In genomic region chr7:44754802-44755697, GRCh38 we compare ENCODE assay signal across 13 cellular contexts. TPM values are rescaled to one million over a fixed set of nuclear protein-coding genes. Genes with fewer than 3 reads are reported as not detected.
A peak's percentile ranks its signal among the peaks of the same experiment; 100 is the strongest.
DNase-seq lines count a peak whose midpoint lies in the region; ATAC-seq, FAIRE-seq and TF ChIP-seq lines count a peak whose summit lies in the region.
"Had no signal": no experiment of that assay in that cellular context is flagged by ENCODE, and none has a peak within 500 bp of the region (broad histone marks: within the 10 kb centered on the region; RNA-seq: fewer than 3 reads in every experiment).

No MANE protein-coding gene starts in this region.

- no peak for TF ChIP-seq EP300 in H1 (IDR thresholded peaks at IDR 0.05; ENCODE audit: borderline replicate concordance in 1 of 2, low read depth in 2 of 2, low read length in 2 of 2)

- peaks cover 3 to 20% (median 4%) of the 10 kb centered on the region in 4 experiments; a peak in 4 of 8 replicates for H3K36me3 ChIP-seq in H1 (ENCODE audit: control insufficient read depth in 2 of 4, insufficient read depth in 4 of 4, low read length in 3 of 4)
- peaks cover 25% of the 10 kb centered on the region for H3K36me3 ChIP-seq in skeletal muscle satellite cell (ENCODE audit: insufficient read depth, low read length)

- peaks cover 25% of the 10 kb centered on the region for H3K4me1 Mint-ChIP-seq in T-helper 1 cell treated with Interleukin-12 subunit alpha and Interleukin-12 subunit beta and Interleukin-4 antibody, amounts not matched to agents 30 μg/mL and 1 μg/mL, for 36 hours (ENCODE audit: low read depth)
- peaks cover 14% of the 10 kb centered on the region in 2 experiments for H3K4me1 Mint-ChIP-seq in H9
- H3K4me1 Mint-ChIP-seq in glutamatergic neuron (ENCODE audit: low read depth, unreplicated experiment) = peaks cover 21% of the 10 kb centered on the region

- H3K27ac ChIP-seq in H9 (ENCODE audit: insufficient read length, low read depth, low read length) (no peak overlapping the region), H1 (ENCODE audit: low read depth, low read length) (peak overlapping the region; percentile 45; the same call in 1 of the 2 replicates)

- no peak overlapping the region for H2BK12ac ChIP-seq in H9 (ENCODE audit: insufficient read length, low read depth, low read length)
- 0 out of 2 replicates have a peak overlapping the region, but pooled peaks have one; percentile 17 for H2BK12ac ChIP-seq in H1 (ENCODE audit: low read depth, low read length)

- no peak overlapping the region for H3K14ac ChIP-seq in H9 (ENCODE audit: insufficient read depth, low read length)
- H3K14ac ChIP-seq in H1 (ENCODE audit: insufficient read length) = no peak overlapping the region

- peaks cover 1% of the 10 kb centered on the region for H3K79me1 ChIP-seq in H9 (ENCODE audit: insufficient read depth, low read depth, low read length, poor library complexity, severe bottlenecking)
- H3K79me1 ChIP-seq in H1 (ENCODE audit: low read depth, low read length) = peaks cover 4% of the 10 kb centered on the region

- TF ChIP-seq CTCF in H9 (conservative IDR thresholded peaks at IDR 0.05) = no peak
- no peak for TF ChIP-seq CTCF in H1 (IDR thresholded peaks at IDR 0.05; ENCODE audit: control extremely low read depth in 1 of 3, insufficient read depth in 1 of 3, low read depth in 1 of 3, low read length in 3 of 3)
- no peak for TF ChIP-seq CTCF in glutamatergic neuron (IDR thresholded peaks at IDR 0.05; ENCODE audit: partially characterized antibody, unreplicated experiment)

- H3K79me2 ChIP-seq in H9 (ENCODE audit: insufficient read depth, low read length) (peaks cover under 1% of the 10 kb centered on the region; the same call in 1 of the 2 replicates), H1 (ENCODE audit: control insufficient read depth in 1 of 2, insufficient read depth in 2 of 2, low read length in 2 of 2) (peaks cover 0 to 51% of the 10 kb centered on the region in 2 experiments; a peak in 2 of 4 replicates)

- H2AK5ac ChIP-seq in H9 (ENCODE audit: insufficient read length, low read length) = no peak overlapping the region
- no peak overlapping the region for H2AK5ac ChIP-seq in H1 (ENCODE audit: low read depth, low read length)

- ATAC-seq in HG03469 (IDR thresholded peaks at IDR 0.05; ENCODE audit: unreplicated experiment) (no peak), GM19395 (IDR thresholded peaks at IDR 0.05; ENCODE audit: unreplicated experiment) (no peak)

- POLR2A ChIA-PET in H1 (lab: Charles Lee; ENCODE audit: partially characterized antibody) = interaction anchor here (1.0 to 2.7 kb wide), 3 partner anchors 12 to 148 kb away, joined by 3 to 12 read pairs (median 3); partner anchors contain the start of gene OGDH

- H3K4ac ChIP-seq in H9 (ENCODE audit: low read depth, low read length) (no peak overlapping the region), H1 (replicated peaks; ENCODE audit: insufficient read length, low read depth, low read length) (no peak overlapping the region)

- H2BK15ac ChIP-seq in H9 (ENCODE audit: low read depth, low read length) = no peak overlapping the region
- no peak overlapping the region for H2BK15ac ChIP-seq in H1 (ENCODE audit: low read length)

- H3K4me3 ChIP-seq in H1 (ENCODE audit: extremely low read depth in 1 of 4, insufficient read depth in 2 of 4, low read depth in 3 of 4, low read length in 4 of 4) = no peak overlapping the region
- no peak overlapping the region for H3K4me3 ChIP-seq in skeletal muscle satellite cell (ENCODE audit: low read length)
- H3K4me3 ChIP-seq: lung had no signal

- no peak for FAIRE-seq in H1 (lab: Jason Lieb, UNC)
- FAIRE-seq: A204.1 had no signal

- H4K91ac ChIP-seq in H9 (ENCODE audit: insufficient read length, low read depth, low read length) (no peak overlapping the region), H1 (replicated peaks; ENCODE audit: insufficient read length, low read length) (peak overlapping the region; percentile 28)

- H4K8ac ChIP-seq in H9 (replicated peaks; ENCODE audit: insufficient read length, low read depth, low read length) (no peak overlapping the region), H1 (ENCODE audit: extremely low read depth, insufficient read depth, low read length) (peak overlapping the region; percentile 60; the same call in 1 of the 2 replicates)

- H3K27me3 ChIP-seq in H9 (ENCODE audit: insufficient read depth, low read length) (no peaks in the 10 kb centered on the region), H1 (replicated peaks in 1 of 4; ENCODE audit: control insufficient read depth in 3 of 4, extremely low read depth in 1 of 4, insufficient read depth in 3 of 4, low read length in 3 of 4) (no peaks in the 10 kb centered on the region; a peak in 1 of 7 replicates), skeletal muscle satellite cell (ENCODE audit: control insufficient read depth, insufficient read depth, low read length) (no peaks in the 10 kb centered on the region)

- no peaks in the 10 kb centered on the region for H3K9me3 ChIP-seq in H9 (ENCODE audit: control insufficient read depth, low read depth, low read length)
- no peaks in the 10 kb centered on the region for H3K9me3 ChIP-seq in H1 (ENCODE audit: insufficient read depth in 2 of 2, low read depth in 1 of 2, low read length in 1 of 2)
- no peaks in the 10 kb centered on the region for H3K9me3 ChIP-seq in skeletal muscle satellite cell (replicated peaks; ENCODE audit: low read length)

- H3T11ph ChIP-seq in H9 (ENCODE audit: low read length) = no peak overlapping the region

- H2BK120ac ChIP-seq in H9 (ENCODE audit: low read depth, low read length, poor library complexity, severe bottlenecking) (no peak overlapping the region), H1 (replicated peaks; ENCODE audit: low read depth, low read length) (no peak overlapping the region)

- H3K4me2 ChIP-seq in H9 (ENCODE audit: insufficient read depth, insufficient read length, low read length) (no peak overlapping the region), H1 (ENCODE audit: insufficient read depth in 1 of 2, low read depth in 2 of 2, low read length in 2 of 2) (no peak overlapping the region), skeletal muscle satellite cell (ENCODE audit: low read length) (no peak overlapping the region)

- no peak for TF ChIP-seq POLR2A in H1 (IDR thresholded peaks at IDR 0.05; ENCODE audit: control extremely low read depth in 1 of 2, low read depth in 2 of 2, low read length in 2 of 2)

- TF ChIP-seq RAD21 in H1 (IDR thresholded peaks at IDR 0.05 in 1 of 2, conservative IDR thresholded peaks at IDR 0.05 in 1 of 2; ENCODE audit: low read depth in 2 of 2, low read length in 2 of 2) = no peak

- H3K23me2 ChIP-seq in H9 (ENCODE audit: insufficient read length, low read depth, low read length, poor library complexity, severe bottlenecking) (no peaks in the 10 kb centered on the region), H1 (ENCODE audit: low read depth, low read length) (no peaks in the 10 kb centered on the region)

- H3K4me3 Mint-ChIP-seq in T-helper 1 cell treated with Interleukin-12 subunit alpha and Interleukin-12 subunit beta and Interleukin-4 antibody, amounts not matched to agents 30 μg/mL and 1 μg/mL, for 36 hours = no peak overlapping the region
- H3K4me3 Mint-ChIP-seq in H9 (no peak overlapping the region), glutamatergic neuron (ENCODE audit: unreplicated experiment) (no peak overlapping the region)

- H3K27me3 Mint-ChIP-seq in T-helper 1 cell treated with Interleukin-12 subunit alpha and Interleukin-12 subunit beta and Interleukin-4 antibody, amounts not matched to agents 30 μg/mL and 1 μg/mL, for 36 hours (ENCODE audit: low read depth) = no peaks in the 10 kb centered on the region
- H3K27me3 Mint-ChIP-seq in H9 (ENCODE audit: low read depth) (no peaks in the 10 kb centered on the region), glutamatergic neuron (ENCODE audit: unreplicated experiment) (peaks cover 4% of the 10 kb centered on the region)

- no peak overlapping the region for H2BK20ac ChIP-seq in H9 (ENCODE audit: low read depth, low read length, poor library complexity, severe bottlenecking)
- H2BK20ac ChIP-seq in H1 (ENCODE audit: low read length) = no peak overlapping the region

- H3K18ac ChIP-seq in H9 (ENCODE audit: insufficient read length, low read depth, low read length) (no peak overlapping the region), H1 (ENCODE audit: extremely low read depth, low read length) (peak overlapping the region; percentile 10; the same call in 1 of the 2 replicates)

- H2AFZ ChIP-seq in H9 (ENCODE audit: low read length) (no peak overlapping the region), H1 (ENCODE audit: low read length) (no peak overlapping the region)

- H3K56ac ChIP-seq in H9 (ENCODE audit: insufficient read length, low read depth, low read length) (no peak overlapping the region), H1 (replicated peaks; ENCODE audit: insufficient read length, low read depth, low read length) (no peak overlapping the region)

- no peaks in the 10 kb centered on the region for H4K20me1 ChIP-seq in H9 (ENCODE audit: control insufficient read depth, insufficient read depth, insufficient read length)
- H4K20me1 ChIP-seq in H1 (replicated peaks in 1 of 2; ENCODE audit: control insufficient read depth in 1 of 2, insufficient read depth in 2 of 2, low read length in 2 of 2) = peaks cover 16 to 24% of the 10 kb centered on the region in 2 experiments

- no CpG with 5 or more reads among the region's 11 CpGs for WGBS in H9 (ENCODE audit: extremely low coverage, insufficient read length, low lambda C conversion rate)
- WGBS in H1 (ENCODE audit: extremely low coverage in 1 of 2, insufficient coverage in 1 of 2, insufficient read length in 1 of 2, insufficient replicate concordance in 2 of 2, low coverage in 1 of 2, low lambda C conversion rate in 2 of 2, missing lambda C conversion rate in 1 of 2), 2 experiments = 91% methylated on average over 11 of the region's 11 CpGs; no CpG with 5 or more reads in 1 of the 2 experiments

- H3K23ac ChIP-seq in H9 (ENCODE audit: insufficient read length, low read depth, low read length) = no peak overlapping the region
- H3K23ac ChIP-seq in H1 (ENCODE audit: insufficient read length) = no peak overlapping the region

- peaks cover 18% of the 10 kb centered on the region for H3K36me3 Mint-ChIP-seq in T-helper 1 cell treated with Interleukin-12 subunit alpha and Interleukin-12 subunit beta and Interleukin-4 antibody, amounts not matched to agents 30 μg/mL and 1 μg/mL, for 36 hours (ENCODE audit: low read depth)
- H3K36me3 Mint-ChIP-seq in H9 (ENCODE audit: insufficient read depth in 1 of 3, low read depth in 3 of 3) (peaks cover 9 to 31% (median 27%) of the 10 kb centered on the region in 3 experiments; a peak in 6 of 7 replicates), glutamatergic neuron (ENCODE audit: unreplicated experiment) (peaks cover 6% of the 10 kb centered on the region)

- H4K5ac ChIP-seq in H9 (ENCODE audit: insufficient read length, low read depth, low read length) (no peak overlapping the region), H1 (ENCODE audit: insufficient read length, low read depth, low read length) (no peak overlapping the region)

- H3K4me1 ChIP-seq in H9 (ENCODE audit: insufficient read depth, low read length) (no peaks in the 10 kb centered on the region; the same call in 1 of the 2 replicates), H1 (replicated peaks in 1 of 4; ENCODE audit: control insufficient read depth in 3 of 4, insufficient read depth in 4 of 4, low read length in 3 of 4) (peaks cover 0 to 13% (median 5%) of the 10 kb centered on the region in 4 experiments; a peak in 5 of 7 replicates), skeletal muscle satellite cell (ENCODE audit: control insufficient read depth, insufficient read depth, low read length) (peaks cover 13% of the 10 kb centered on the region)

- CTCF ChIA-PET in H1 (lab: Charles Lee; ENCODE audit: partially characterized antibody) = no interaction called here

- H2BK5ac ChIP-seq in H9 (ENCODE audit: insufficient read length, low read length) = no peak overlapping the region
- H2BK5ac ChIP-seq in H1 (ENCODE audit: low read depth, low read length) = peak overlapping the region; percentile 76

- H3K9ac ChIP-seq in H9 (ENCODE audit: extremely low read depth, insufficient read length, low read length) (no peak overlapping the region), H1 (replicated peaks in 1 of 4; ENCODE audit: extremely low read depth in 1 of 4, low read depth in 3 of 4, low read length in 3 of 4) (no peak overlapping the region), skeletal muscle satellite cell (ENCODE audit: low read depth, low read length) (peak overlapping the region; percentile 4)

- peak overlapping the region; percentile 70 for H3K27ac Mint-ChIP-seq in T-helper 1 cell treated with Interleukin-12 subunit alpha and Interleukin-12 subunit beta and Interleukin-4 antibody, amounts not matched to agents 30 μg/mL and 1 μg/mL, for 36 hours
- peak overlapping the region in 2 of 3 experiments; percentile 63 to 91; a peak in 3 of 7 replicates for H3K27ac Mint-ChIP-seq in H9
- H3K27ac Mint-ChIP-seq in glutamatergic neuron (ENCODE audit: unreplicated experiment) = no peak overlapping the region

- no peaks in the 10 kb centered on the region for H3K9me3 Mint-ChIP-seq in T-helper 1 cell treated with Interleukin-12 subunit alpha and Interleukin-12 subunit beta and Interleukin-4 antibody, amounts not matched to agents 30 μg/mL and 1 μg/mL, for 36 hours
- H3K9me3 Mint-ChIP-seq in H9 (no peaks in the 10 kb centered on the region), glutamatergic neuron (ENCODE audit: unreplicated experiment) (peaks cover 3% of the 10 kb centered on the region)

- no peak for DNase-seq in T-helper 1 cell
- DNase-seq in H9 = no peak
- no peak for DNase-seq in H1 (ENCODE audit: low read depth in 1 of 2, low spot score in 2 of 2)
- no peak for DNase-seq in glutamatergic neuron
- DNase-seq: activated CD8-positive, alpha-beta memory T cell treated with anti-CD3 and anti-CD28 coated beads, Interleukin-2, amount 50 U/mL, for 48 hours; foreskin melanocyte; SW 1271 had no signal

RNA-seq across cellular contexts. Expression of gene ZMIZ2, which starts 6.4 kb away (rescaled TPM):
- total RNA-seq in H9 (2021) (71.8 and 72.9 TPM in 2 replicates), glutamatergic neuron (ENCODE audit: unreplicated experiment) (291 TPM)
- total RNA-seq in H1 (2021; fragmentation: NEBNext Ultra II Directional; extraction: Animal tissue kit (Norgen Biotek cat#: 25700)) = 66.4 and 72.2 TPM in 2 replicates
- 24.4 and 41.4 TPM in 2 replicates for polyA plus RNA-seq in H1 (2011; rRNA removed)
- polyA plus RNA-seq in H1 (2011; cell fraction: cytosol; rRNA removed) = 18.6 TPM
- polyA plus RNA-seq in H1 (2011; cell fraction: nucleus; rRNA removed) = 219 TPM
- 62.1 to 76.2 TPM (median 70.8 TPM) in 4 replicates for polyA plus RNA-seq in H1 (2012, experiment 1 of 2)
- 43.3 TPM for polyA plus RNA-seq in H1 (2012, experiment 2 of 2)
- 46.2 TPM for polyA plus RNA-seq in H1 (2013, experiment 1 of 2)
- 40.9 TPM for polyA plus RNA-seq in H1 (2013, experiment 2 of 2)
- polyA minus RNA-seq in H1 (2011; rRNA and poly(A)+ RNA removed) = 23.8 and 29.9 TPM in 2 replicates
- polyA minus RNA-seq in H1 (2011; cell fraction: cytosol; rRNA and poly(A)+ RNA removed) = 23.3 TPM
- 65.8 TPM for polyA minus RNA-seq in H1 (2011; cell fraction: nucleus; rRNA and poly(A)+ RNA removed)
- 11.8 and 12.7 TPM in 2 replicates for total RNA-seq in skeletal muscle satellite cell (2012; rRNA removed)

RNA-seq across cellular contexts. Expression of gene PPIA, which starts 41.4 kb away (rescaled TPM):
- total RNA-seq in H9 (2021) (2,409 and 2,440 TPM in 2 replicates), glutamatergic neuron (ENCODE audit: unreplicated experiment) (1,460 TPM)
- 2,865 and 2,888 TPM in 2 replicates for total RNA-seq in H1 (2021; fragmentation: NEBNext Ultra II Directional; extraction: Animal tissue kit (Norgen Biotek cat#: 25700))
- 3,630 and 5,394 TPM in 2 replicates for polyA plus RNA-seq in H1 (2011; rRNA removed)
- 5,080 TPM for polyA plus RNA-seq in H1 (2011; cell fraction: cytosol; rRNA removed)
- 1,333 TPM for polyA plus RNA-seq in H1 (2011; cell fraction: nucleus; rRNA removed)
- polyA plus RNA-seq in H1 (2012, experiment 1 of 2) = 3,702 to 4,681 TPM (median 4,309 TPM) in 4 replicates
- 1,128 TPM for polyA plus RNA-seq in H1 (2012, experiment 2 of 2)
- 2,125 TPM for polyA plus RNA-seq in H1 (2013, experiment 1 of 2)
- 2,348 TPM for polyA plus RNA-seq in H1 (2013, experiment 2 of 2)
- polyA minus RNA-seq in H1 (2011; rRNA and poly(A)+ RNA removed) = 1,743 and 1,763 TPM in 2 replicates
- 794 TPM for polyA minus RNA-seq in H1 (2011; cell fraction: cytosol; rRNA and poly(A)+ RNA removed)
- polyA minus RNA-seq in H1 (2011; cell fraction: nucleus; rRNA and poly(A)+ RNA removed) = 548 TPM
- 2,277 and 2,526 TPM in 2 replicates for total RNA-seq in skeletal muscle satellite cell (2012; rRNA removed)
